17 cellular contexts compared by ENCODE assay signal in the genomic region with DNA sequence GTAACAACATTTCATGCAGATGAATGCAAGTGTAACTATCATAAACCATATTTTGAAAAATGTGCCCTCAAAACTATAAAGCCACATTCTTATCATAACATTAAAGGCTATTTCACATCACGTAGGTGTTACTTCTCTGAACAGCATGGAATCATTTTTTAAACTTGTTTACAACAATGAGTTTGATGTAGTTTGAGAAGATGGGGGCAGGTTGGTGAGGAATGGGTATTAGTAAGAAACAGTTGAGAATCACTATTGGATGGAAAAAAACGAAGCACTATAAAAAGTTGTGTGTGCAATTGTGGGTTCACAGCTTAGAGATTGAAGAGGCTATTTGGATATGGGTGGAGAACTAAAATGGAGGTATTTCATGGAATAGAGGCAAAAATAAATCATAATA.
A peak's percentile ranks its signal among the peaks of the same experiment; 100 is the strongest.
DNase-seq lines count a peak whose midpoint lies in the region; ATAC-seq, FAIRE-seq and TF ChIP-seq lines count a peak whose summit lies in the region.
"Had no signal": no experiment of that assay in that cellular context is flagged by ENCODE, and none has a peak within 500 bp of the region (broad histone marks: within the 10 kb centered on the region; RNA-seq: fewer than 3 reads in every experiment).

No MANE protein-coding gene starts in this region.

- H3K36me3 Mint-ChIP-seq in natural killer cell treated with Interleukin-12 subunit alpha and Interleukin-12 subunit beta and Interleukin-15 and Interleukin-18, amount 100 ng/mL, for 72 hours = peaks cover 8% of the 10 kb centered on the region
- peaks cover 8% of the 10 kb centered on the region for H3K36me3 Mint-ChIP-seq in natural killer cell
- H3K36me3 Mint-ChIP-seq in activated T-helper 2 cell treated with anti-CD3 and anti-CD28 coated beads, Interferon-gamma antibody, Interleukin-2, Interleukin-4, amounts not matched to agents 10 μg/mL and 5 μg/mL and 100 μg/mL, durations not matched to agents 14 hours and 24 hours and 36 hours (ENCODE audit: low read depth) = peaks cover 42% of the 10 kb centered on the region

- in situ Hi-C loops in HepG2 (cut with HindIII; ENCODE audit: extremely low pct_ligation_motif_present, low pct_unique_long_range_greater_than_20kb) = no loop called here

- H3K9ac ChIP-seq in HepG2 (ENCODE audit: insufficient read depth, low read depth, low read length) = no peak overlapping the region
- H3K9ac ChIP-seq: BLaER1, GM23248 had no signal

- no peak for TF ChIP-seq POLR2A in HepG2 (IDR thresholded peaks at IDR 0.05; ENCODE audit: insufficient read depth in 1 of 2, low read depth in 2 of 2, low read length in 2 of 2)
- no peak for TF ChIP-seq POLR2A in uterus (IDR thresholded peaks at IDR 0.05)

- no peaks in the 10 kb centered on the region for H3K36me3 ChIP-seq in HepG2 (replicated peaks in 1 of 2; ENCODE audit: control insufficient read depth in 1 of 2, insufficient read depth in 2 of 2, low read length in 2 of 2)
- no peaks in the 10 kb centered on the region for H3K36me3 ChIP-seq in uterus
- H3K36me3 ChIP-seq: BLaER1 had no signal

- no peak overlapping the region for H3K27ac ChIP-seq in HepG2 (ENCODE audit: extremely low read length, insufficient read depth, low read length)
- no peak overlapping the region for H3K27ac ChIP-seq in uterus
- H3K27ac ChIP-seq: BLaER1, GM23248 had no signal

- peaks cover 2% of the 10 kb centered on the region for H3K9me3 Mint-ChIP-seq in natural killer cell treated with Interleukin-12 subunit alpha and Interleukin-12 subunit beta and Interleukin-15 and Interleukin-18, amount 100 ng/mL, for 72 hours
- H3K9me3 Mint-ChIP-seq in natural killer cell = no peaks in the 10 kb centered on the region
- H3K9me3 Mint-ChIP-seq in activated T-helper 2 cell treated with anti-CD3 and anti-CD28 coated beads, Interferon-gamma antibody, Interleukin-2, Interleukin-4, amounts not matched to agents 10 μg/mL and 5 μg/mL and 100 μg/mL, durations not matched to agents 14 hours and 24 hours and 36 hours = peaks cover 3% of the 10 kb centered on the region
- H3K9me3 Mint-ChIP-seq in stimulated activated naive CD8-positive, alpha-beta T cell treated with anti-CD3 and anti-CD28 coated beads, Interleukin-15, amount 100 ng/mL, for 72 hours = peaks cover 0 to 8% of the 10 kb centered on the region in 2 donors

- no peaks in the 10 kb centered on the region for H4K20me1 ChIP-seq in HepG2 (ENCODE audit: insufficient read depth, low read length)
- H4K20me1 ChIP-seq: BLaER1 had no signal

- CTCF ChIA-PET in HepG2 (lab: Yijun Ruan, JAX; ENCODE audit: low intra/inter-chr PET ratio, low total read pairs) = no interaction called here

- peak overlapping the region; percentile 5 to 84 for H3K27ac Mint-ChIP-seq in natural killer cell treated with Interleukin-12 subunit alpha and Interleukin-12 subunit beta and Interleukin-15 and Interleukin-18, amount 100 ng/mL, for 72 hours
- H3K27ac Mint-ChIP-seq in natural killer cell = no peak overlapping the region
- H3K27ac Mint-ChIP-seq in activated T-helper 2 cell treated with anti-CD3 and anti-CD28 coated beads, Interferon-gamma antibody, Interleukin-2, Interleukin-4, amounts not matched to agents 10 μg/mL and 5 μg/mL and 100 μg/mL, durations not matched to agents 14 hours and 24 hours and 36 hours = peak overlapping the region; percentile 25
- H3K27ac Mint-ChIP-seq in stimulated activated naive CD8-positive, alpha-beta T cell treated with anti-CD3 and anti-CD28 coated beads, Interleukin-15, amount 100 ng/mL, for 72 hours = peak overlapping the region in 1 of 2 donors; percentile 87

- intact Hi-C loops in natural killer cell (cut with micrococcal nuclease) = no loop called here
- intact Hi-C loops in activated T-helper 2 cell treated with anti-CD3 and anti-CD28 coated beads, Interferon-gamma antibody, Interleukin-2, Interleukin-4, amounts not matched to agents 10 μg/mL and 5 μg/mL and 100 μg/mL, durations not matched to agents 14 hours and 24 hours and 36 hours (cut with micrococcal nuclease) = loop anchor here (10.0 kb wide), 1 partner anchor 304 kb away; no protein-coding TSS in a partner anchor
- intact Hi-C loops in HepG2 (cut with micrococcal nuclease; ENCODE audit: unreplicated experiment) = no loop called here
- intact Hi-C loops in uterus (cut with DNase I; ENCODE audit: low total_unique reads) = no loop called here

- no peaks in the 10 kb centered on the region for H3K79me2 ChIP-seq in HepG2 (ENCODE audit: insufficient read depth, low read length)

- H3K9me3 ChIP-seq in HepG2 (ENCODE audit: low read length) (no peaks in the 10 kb centered on the region), uterus (no peaks in the 10 kb centered on the region)
- H3K9me3 ChIP-seq: BLaER1, Caco-2 had no signal

- H3K4me2 ChIP-seq in HepG2 (ENCODE audit: low read depth, low read length) = no peak overlapping the region
- H3K4me2 ChIP-seq: BLaER1 had no signal

- peak; percentile 55 to 62 for ATAC-seq in natural killer cell treated with Interleukin-12 subunit alpha and Interleukin-12 subunit beta and Interleukin-15 and Interleukin-18, amount 100 ng/mL, for 72 hours
- ATAC-seq in natural killer cell (no peak), HG02798 (IDR thresholded peaks at IDR 0.05; ENCODE audit: poor library complexity, unreplicated experiment) (peak; percentile 8), HepG2 (no peak)
- peak; percentile 34 for ATAC-seq in stimulated activated naive CD8-positive, alpha-beta T cell treated with anti-CD3 and anti-CD28 coated beads, Interleukin-15, amount 100 ng/mL, for 72 hours
- ATAC-seq: HCT116 had no signal

- H2AFZ ChIP-seq in HepG2 (ENCODE audit: low read length) = no peak overlapping the region
- H2AFZ ChIP-seq: GM23248 had no signal

- POLR2A ChIA-PET in HepG2 (lab: Yijun Ruan, JAX) = no interaction called here

- H3K4me3 Mint-ChIP-seq in natural killer cell treated with Interleukin-12 subunit alpha and Interleukin-12 subunit beta and Interleukin-15 and Interleukin-18, amount 100 ng/mL, for 72 hours = peak overlapping the region; percentile 43
- no peak overlapping the region for H3K4me3 Mint-ChIP-seq in natural killer cell
- no peak overlapping the region for H3K4me3 Mint-ChIP-seq in activated T-helper 2 cell treated with anti-CD3 and anti-CD28 coated beads, Interferon-gamma antibody, Interleukin-2, Interleukin-4, amounts not matched to agents 10 μg/mL and 5 μg/mL and 100 μg/mL, durations not matched to agents 14 hours and 24 hours and 36 hours (ENCODE audit: low read depth)
- H3K4me3 Mint-ChIP-seq in stimulated activated naive CD8-positive, alpha-beta T cell treated with anti-CD3 and anti-CD28 coated beads, Interleukin-15, amount 100 ng/mL, for 72 hours = peak overlapping the region in 1 of 2 donors; percentile 8

- BruUV-seq in HepG2 (replicated peaks; lab: Mats Ljungman, UMichigan) = no TSS peak

- 1% methylated on average over 2 of the region's 2 CpGs for WGBS in HepG2 (ENCODE audit: low lambda C conversion rate)

- no peaks in the 10 kb centered on the region for H3K4me1 ChIP-seq in HepG2 (ENCODE audit: insufficient read depth, low read length)
- H3K4me1 ChIP-seq in uterus = no peaks in the 10 kb centered on the region
- H3K4me1 ChIP-seq: BLaER1 had no signal

- no peaks in the 10 kb centered on the region for H3K27me3 Mint-ChIP-seq in natural killer cell treated with Interleukin-12 subunit alpha and Interleukin-12 subunit beta and Interleukin-15 and Interleukin-18, amount 100 ng/mL, for 72 hours
- H3K27me3 Mint-ChIP-seq in natural killer cell (ENCODE audit: low read depth in 2 of 2) = no peaks in the 10 kb centered on the region
- no peaks in the 10 kb centered on the region for H3K27me3 Mint-ChIP-seq in activated T-helper 2 cell treated with anti-CD3 and anti-CD28 coated beads, Interferon-gamma antibody, Interleukin-2, Interleukin-4, amounts not matched to agents 10 μg/mL and 5 μg/mL and 100 μg/mL, durations not matched to agents 14 hours and 24 hours and 36 hours (ENCODE audit: low read depth)
- H3K27me3 Mint-ChIP-seq in stimulated activated naive CD8-positive, alpha-beta T cell treated with anti-CD3 and anti-CD28 coated beads, Interleukin-15, amount 100 ng/mL, for 72 hours = no peaks in the 10 kb centered on the region

- TF ChIP-seq EP300 in HepG2 (IDR thresholded peaks at IDR 0.05; ENCODE audit: low read depth in 2 of 2, low read length in 2 of 2) = no peak
- no peak for TF ChIP-seq EP300 in HepG2 (CRISPR knock-in tag; IDR thresholded peaks at IDR 0.05; ENCODE audit: borderline replicate concordance)

- no peaks in the 10 kb centered on the region for H3K27me3 ChIP-seq in HepG2 (ENCODE audit: control insufficient read depth in 1 of 2, insufficient read depth in 2 of 2, low read length in 2 of 2)
- H3K27me3 ChIP-seq in uterus = no peaks in the 10 kb centered on the region
- H3K27me3 ChIP-seq: BLaER1 had no signal

- TF ChIP-seq RAD21 in HepG2 (CRISPR knock-in tag; IDR thresholded peaks at IDR 0.05) = no peak

- no peak for FAIRE-seq in HepG2 (lab: Jason Lieb, UNC)

- H3K4me1 Mint-ChIP-seq in natural killer cell treated with Interleukin-12 subunit alpha and Interleukin-12 subunit beta and Interleukin-15 and Interleukin-18, amount 100 ng/mL, for 72 hours (ENCODE audit: low read depth in 2 of 2) = peaks cover 16 to 62% of the 10 kb centered on the region in 2 donors
- H3K4me1 Mint-ChIP-seq in natural killer cell = peaks cover 7 to 16% of the 10 kb centered on the region in 2 donors
- peaks cover 20% of the 10 kb centered on the region for H3K4me1 Mint-ChIP-seq in activated T-helper 2 cell treated with anti-CD3 and anti-CD28 coated beads, Interferon-gamma antibody, Interleukin-2, Interleukin-4, amounts not matched to agents 10 μg/mL and 5 μg/mL and 100 μg/mL, durations not matched to agents 14 hours and 24 hours and 36 hours (ENCODE audit: low read depth)
- peaks cover 15% of the 10 kb centered on the region for H3K4me1 Mint-ChIP-seq in stimulated activated naive CD8-positive, alpha-beta T cell treated with anti-CD3 and anti-CD28 coated beads, Interleukin-15, amount 100 ng/mL, for 72 hours

- no peak for DNase-seq in natural killer cell treated with Interleukin-12 subunit alpha and Interleukin-12 subunit beta and Interleukin-15 and Interleukin-18, amount 100 ng/mL, for 72 hours (ENCODE audit: low spot score)
- DNase-seq in natural killer cell = no peak
- no peak for DNase-seq in activated T-helper 2 cell treated with anti-CD3 and anti-CD28 coated beads, Interferon-gamma antibody, Interleukin-2, Interleukin-4, amounts not matched to agents 10 μg/mL and 5 μg/mL and 100 μg/mL, durations not matched to agents 14 hours and 24 hours and 36 hours (ENCODE audit: low spot score)
- no peak for DNase-seq in stimulated activated naive CD8-positive, alpha-beta T cell treated with anti-CD3 and anti-CD28 coated beads, Interleukin-15, amount 100 ng/mL, for 72 hours
- no peak for DNase-seq in HepG2 (ENCODE audit: low spot score)
- no peak for DNase-seq in AML-193 (lab: John Stamatoyannopoulos, UW)
- DNase-seq in uterus = no peak
- DNase-seq: Caco-2, GM23248, IMR-90, NCI-H1417 treated with DMSO at 0.1 percent for 48 hours, NCI-H2029 treated with DMSO at 0.1 percent for 48 hours, NCI-H510A, SHP77 treated with DMSO at 0.1 percent for 48 hours had no signal

- TF ChIP-seq CTCF in natural killer cell (IDR thresholded peaks at IDR 0.05) (no peak), HepG2 (CRISPR knock-in tag; IDR thresholded peaks at IDR 0.05) (no peak), uterus (IDR thresholded peaks at IDR 0.05) (no peak)

- H3K4me3 ChIP-seq in HepG2 (replicated peaks in 1 of 3; ENCODE audit: insufficient read depth in 1 of 3, low read depth in 2 of 3, low read length in 3 of 3) (no peak overlapping the region), uterus (no peak overlapping the region)
- H3K4me3 ChIP-seq: BLaER1, GM23248 had no signal

Comparison
In these comparisons a context has a peak if more than half of its experiments do, and no peak if none do; other contexts are left out.
1. ATAC-seq: peak in natural killer cell treated with Interleukin-12 subunit alpha and Interleukin-12 subunit beta and Interleukin-15 and Interleukin-18, amount 100 ng/mL, for 72 hours (2 of 2), HG02798 (single experiment) and stimulated activated naive CD8-positive, alpha-beta T cell treated with anti-CD3 and anti-CD28 coated beads, Interleukin-15, amount 100 ng/mL, for 72 hours (single experiment); none in natural killer cell (0 of 3) and HepG2 (single experiment).
2. H3K27ac Mint-ChIP-seq: peak in natural killer cell treated with Interleukin-12 subunit alpha and Interleukin-12 subunit beta and Interleukin-15 and Interleukin-18, amount 100 ng/mL, for 72 hours (2 of 2) and activated T-helper 2 cell treated with anti-CD3 and anti-CD28 coated beads, Interferon-gamma antibody, Interleukin-2, Interleukin-4, amounts not matched to agents 10 μg/mL and 5 μg/mL and 100 μg/mL, durations not matched to agents 14 hours and 24 hours and 36 hours (single experiment); none in natural killer cell (0 of 2).